ENCODE assay signal across 22 cellular contexts in genomic region chr2:222807431-222807830, GRCh38.
"Had no signal": no experiment of that assay in that cellular context is flagged by ENCODE, and none has a peak within 500 bp of the region (broad histone marks: within the 10 kb centered on the region; RNA-seq: fewer than 3 reads in every experiment).

No MANE protein-coding gene starts in this region.

- DNase-seq: cerebellar nuclear complex; effector memory CD8-positive, alpha-beta T cell; erythroblast; foreskin keratinocyte; head of caudate nucleus; hippocampal formation; left colon; left ventricle myocardium superior; natural killer cell; nucleus accumbens; small intestine; stimulated activated CD4-positive, alpha-beta T cell treated with anti-CD3 and anti-CD28 coated beads, Interleukin-2, amount 100 ng/mL, for 48 hours; stimulated activated naive CD4-positive, alpha-beta T cell treated with Interleukin-2 at 50 U/mL for 16 hours; thyroid gland; upper lobe of left lung; uterus had no signal

- H3K36me3 ChIP-seq: neural progenitor cell, right atrium auricular region, suprapubic skin, thyroid gland, upper lobe of left lung, uterus had no signal

- H3K27me3 Mint-ChIP-seq: dendritic cell treated with granulocyte-macrophage colony-stimulating factor and Interleukin-4, amounts not matched to agents 40 ng/mL and 50 ng/mL, for 4 days had no signal

- H3K4me3 ChIP-seq: lung, neural progenitor cell, right atrium auricular region, suprapubic skin, thyroid gland, upper lobe of left lung, uterus had no signal

- FAIRE-seq: colon, small intestine had no signal

- H3K9me3 Mint-ChIP-seq: dendritic cell treated with granulocyte-macrophage colony-stimulating factor and Interleukin-4, amounts not matched to agents 40 ng/mL and 50 ng/mL, for 4 days; effector memory CD8-positive, alpha-beta T cell; natural killer cell; neural progenitor cell had no signal

- H3K4me3 Mint-ChIP-seq: dendritic cell treated with granulocyte-macrophage colony-stimulating factor and Interleukin-4, amounts not matched to agents 40 ng/mL and 50 ng/mL, for 4 days; effector memory CD8-positive, alpha-beta T cell; natural killer cell; neural progenitor cell had no signal

- H3K4me2 ChIP-seq: neural progenitor cell had no signal

- H3K9ac ChIP-seq: neural progenitor cell had no signal

- ATAC-seq: effector memory CD8-positive, alpha-beta T cell; left colon; natural killer cell had no signal

- H2AFZ ChIP-seq: neural progenitor cell had no signal

- H3K27ac ChIP-seq: foreskin keratinocyte, neural progenitor cell, right atrium auricular region, thyroid gland, uterus had no signal

- H3K4me1 Mint-ChIP-seq: natural killer cell had no signal

- H3K27me3 ChIP-seq: foreskin keratinocyte, neural progenitor cell, right atrium auricular region, suprapubic skin, thyroid gland, upper lobe of left lung, uterus had no signal

- H3K4me1 ChIP-seq: neural progenitor cell, right atrium auricular region, thyroid gland, uterus had no signal

- H3K9me3 ChIP-seq: right atrium auricular region, suprapubic skin, thyroid gland, upper lobe of left lung, uterus had no signal

- H3K36me3 Mint-ChIP-seq: natural killer cell, neural progenitor cell had no signal

- H3K27ac Mint-ChIP-seq: dendritic cell treated with granulocyte-macrophage colony-stimulating factor and Interleukin-4, amounts not matched to agents 40 ng/mL and 50 ng/mL, for 4 days; effector memory CD8-positive, alpha-beta T cell; natural killer cell; neural progenitor cell had no signal
